In the genomic region with DNA sequence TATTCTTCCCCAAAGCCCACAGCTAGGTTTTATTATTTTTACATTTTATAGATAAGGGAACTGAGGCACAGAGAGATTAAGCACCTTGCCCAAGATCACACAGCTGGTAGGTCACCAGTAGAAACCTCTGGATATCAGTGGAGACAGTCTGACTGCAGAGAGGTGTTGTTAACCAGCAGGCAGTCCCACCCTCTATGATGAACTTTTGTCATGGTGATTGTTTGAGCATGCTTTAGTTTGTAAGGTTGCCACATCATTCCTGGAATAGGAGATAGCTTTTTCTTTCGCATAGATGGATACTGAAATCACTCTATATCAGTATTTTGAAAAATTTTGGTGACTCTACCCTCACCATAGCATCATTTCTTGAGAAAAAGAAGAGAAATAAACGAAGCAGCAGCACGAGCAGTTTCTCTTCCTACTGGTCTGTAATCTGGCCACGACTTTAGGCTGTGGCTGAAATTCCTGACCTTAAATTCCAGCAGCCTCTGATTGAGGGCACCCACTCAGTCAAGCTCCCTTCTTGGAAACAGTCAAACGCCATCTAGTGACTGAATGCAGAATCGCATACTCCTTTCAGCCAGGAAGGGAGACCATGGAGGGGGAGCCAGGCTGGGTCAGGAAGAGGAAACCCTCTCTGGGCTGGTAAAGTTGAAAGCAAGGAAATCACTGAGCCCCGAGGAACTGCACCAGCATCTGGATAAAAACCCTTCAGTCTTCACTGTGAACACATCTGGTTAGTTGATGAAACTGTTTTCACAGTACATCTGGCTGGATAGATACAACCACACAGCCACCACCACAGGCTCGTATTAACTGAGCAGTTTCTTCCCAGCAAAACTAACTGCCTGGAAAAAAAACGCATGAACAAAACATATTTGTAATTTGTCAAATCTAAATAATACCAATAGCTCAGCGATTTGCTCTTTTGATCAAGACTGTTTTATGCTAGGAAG, we compare ENCODE assay signal across 8 cellular contexts.
DNase-seq lines count a peak whose midpoint lies in the region; ATAC-seq, FAIRE-seq and TF ChIP-seq lines count a peak whose summit lies in the region.

No MANE protein-coding gene starts in this region.

- DNase-seq in D721Med (ENCODE audit: insufficient read length, low spot score) (no peak), HuH-7 (ENCODE audit: low spot score) (peak; percentile 68), SK-N-DZ (ENCODE audit: low spot score) (peak; percentile 56), cardiac muscle cell (ENCODE audit: low read depth in 1 of 2, low spot score in 1 of 2) (peak; percentile 75 to 84), psoas muscle (peak in 1 of 2 donors; percentile 21), mesenteric fat pad (ENCODE audit: low spot score) (no peak)
- DNase-seq in activated naive CD4-positive, alpha-beta T cell treated with anti-CD3 and anti-CD28 coated beads, Interleukin-2, amount 50 U/mL, for 72 hours (ENCODE audit: low spot score in 2 of 2), result peak in 1 of 2 donors; percentile 74

- peak; percentile 85 for TF ChIP-seq CTCF in D721Med (IDR thresholded peaks at IDR 0.05; ENCODE audit: insufficient read depth, missing control alignments)
- peak; percentile 80 for TF ChIP-seq CTCF in cardiac muscle cell (IDR thresholded peaks at IDR 0.05; ENCODE audit: low read depth, low read length)
- TF ChIP-seq CTCF in psoas muscle (IDR thresholded peaks at IDR 0.05), result peak; percentile 76

- H3K36me3 Mint-ChIP-seq in activated naive CD4-positive, alpha-beta T cell treated with anti-CD3 and anti-CD28 coated beads, Interleukin-2, amount 50 U/mL, for 72 hours, result no peaks in the 10 kb centered on the region

- H3K36me3 ChIP-seq in cardiac muscle cell (no peaks in the 10 kb centered on the region), psoas muscle (ENCODE audit: insufficient read depth in 1 of 2, low read depth in 1 of 2) (no peaks in the 10 kb centered on the region)

- no peaks in the 10 kb centered on the region for H3K4me1 ChIP-seq in cardiac muscle cell (ENCODE audit: low read depth)
- H3K4me1 ChIP-seq in psoas muscle, result no peaks in the 10 kb centered on the region

- H3K9me3 ChIP-seq in cardiac muscle cell (ENCODE audit: low read depth) (no peaks in the 10 kb centered on the region), psoas muscle (peaks cover 4% of the 10 kb centered on the region)

- no peak overlapping the region for H3K27ac Mint-ChIP-seq in activated naive CD4-positive, alpha-beta T cell treated with anti-CD3 and anti-CD28 coated beads, Interleukin-2, amount 50 U/mL, for 72 hours

- intact Hi-C loops in psoas muscle (cut with DNase I), result loop anchor here in 1 of 2 donors (5.0 kb wide), 1 partner anchor 717 kb away; no protein-coding TSS in a partner anchor

- no peaks in the 10 kb centered on the region for H3K27me3 ChIP-seq in cardiac muscle cell
- H3K27me3 ChIP-seq in psoas muscle (ENCODE audit: insufficient read depth in 3 of 3, low read length in 2 of 3), result no peaks in the 10 kb centered on the region

- H3K9me3 Mint-ChIP-seq in activated naive CD4-positive, alpha-beta T cell treated with anti-CD3 and anti-CD28 coated beads, Interleukin-2, amount 50 U/mL, for 72 hours, result peaks cover 0 to 3% of the 10 kb centered on the region in 2 donors

- H3K27ac ChIP-seq in cardiac muscle cell (no peak overlapping the region), psoas muscle (no peak overlapping the region)

- ATAC-seq in activated naive CD4-positive, alpha-beta T cell treated with anti-CD3 and anti-CD28 coated beads, Interleukin-2, amount 50 U/mL, for 72 hours, result peak; percentile 70 to 83
- ATAC-seq in psoas muscle (peak; percentile 46 to 75 (median 55)), HG03457 (IDR thresholded peaks at IDR 0.05; ENCODE audit: unreplicated experiment) (no peak)

- WGBS in psoas muscle, 3 donors, result 20 to 24% (median 20%) methylated on average over 10 of the region's 10 CpGs

- FAIRE-seq in D721Med (lab: Jason Lieb, UNC), result no peak

- H3K4me3 ChIP-seq in cardiac muscle cell (no peak overlapping the region), psoas muscle (no peak overlapping the region)

Comparison
In these comparisons a context has a peak if more than half of its experiments do, and no peak if none do; other contexts are left out.
1. DNase-seq: peak in HuH-7 (single experiment), SK-N-DZ (single experiment) and cardiac muscle cell (2 of 2); none in D721Med (single experiment) and mesenteric fat pad (single experiment).
2. Peak in every context shown above with its lines, with median percentiles within 50 percentile points of each other: CTCF ChIP-seq.